In genomic region chr22:21690401-21690801, GRCh38 we compare ENCODE assay signal across 13 cellular contexts. TPM values are rescaled to one million over a fixed set of nuclear protein-coding genes. Genes with fewer than 3 reads are reported as not detected.
DNase-seq lines count a peak whose midpoint lies in the region; ATAC-seq and FAIRE-seq lines count a peak whose summit lies in the region.
"Had no signal": no experiment of that assay in that cellular context is flagged by ENCODE, and none has a peak within 500 bp of the region (broad histone marks: within the 10 kb centered on the region; RNA-seq: fewer than 3 reads in every experiment).

No MANE protein-coding gene starts in this region.

- H3K4me1 Mint-ChIP-seq in activated naive CD4-positive, alpha-beta T cell treated with anti-CD3 and anti-CD28 coated beads, Interleukin-2, amount 10 ng/mL, durations not matched to agents 7 days and 5 days, result peaks cover 13% of the 10 kb centered on the region
- H3K4me1 Mint-ChIP-seq in T-cell, result peaks cover 0 to 9% (median 8%) of the 10 kb centered on the region in 3 donors

- ATAC-seq in T-cell (replicated peaks in 1 of 4) (no peak), GM21423 (IDR thresholded peaks at IDR 0.05; ENCODE audit: unreplicated experiment) (no peak), HG02884 (IDR thresholded peaks at IDR 0.05; ENCODE audit: unreplicated experiment) (no peak)
- ATAC-seq: mucosa of descending colon had no signal

- H3K27ac ChIP-seq in substantia nigra (ENCODE audit: low read depth, low read length, poor library complexity, severe bottlenecking), result peak overlapping the region; percentile 38
- H3K27ac ChIP-seq: GM23248 had no signal

- no peak overlapping the region for H3K4me3 Mint-ChIP-seq in activated naive CD4-positive, alpha-beta T cell treated with anti-CD3 and anti-CD28 coated beads, Interleukin-2, amount 10 ng/mL, durations not matched to agents 7 days and 5 days
- no peak overlapping the region for H3K4me3 Mint-ChIP-seq in T-cell

- CTCF ChIA-PET in activated naive CD4-positive, alpha-beta T cell treated with anti-CD3 and anti-CD28 coated beads, Interleukin-2, amount 10 ng/mL, durations not matched to agents 7 days and 5 days (lab: Charles Lee), result no interaction called here
- CTCF ChIA-PET in T-cell (lab: Charles Lee), result interaction anchor here in 1 of 2 donors (0.6 kb wide), 1 partner anchor 600 kb away, joined by 3 read pairs; no protein-coding TSS in a partner anchor

- peaks cover 20% of the 10 kb centered on the region for H3K36me3 Mint-ChIP-seq in activated naive CD4-positive, alpha-beta T cell treated with anti-CD3 and anti-CD28 coated beads, Interleukin-2, amount 10 ng/mL, durations not matched to agents 7 days and 5 days
- peaks cover 17% of the 10 kb centered on the region for H3K36me3 Mint-ChIP-seq in T-cell

- H3K27ac Mint-ChIP-seq in activated naive CD4-positive, alpha-beta T cell treated with anti-CD3 and anti-CD28 coated beads, Interleukin-2, amount 10 ng/mL, durations not matched to agents 7 days and 5 days, result peak overlapping the region; percentile 6
- peak overlapping the region; percentile 29 to 74 for H3K27ac Mint-ChIP-seq in T-cell

- H3K9me3 Mint-ChIP-seq in activated naive CD4-positive, alpha-beta T cell treated with anti-CD3 and anti-CD28 coated beads, Interleukin-2, amount 10 ng/mL, durations not matched to agents 7 days and 5 days, result no peaks in the 10 kb centered on the region
- H3K9me3 Mint-ChIP-seq in T-cell, result no peaks in the 10 kb centered on the region

- no peaks in the 10 kb centered on the region for H3K27me3 Mint-ChIP-seq in activated naive CD4-positive, alpha-beta T cell treated with anti-CD3 and anti-CD28 coated beads, Interleukin-2, amount 10 ng/mL, durations not matched to agents 7 days and 5 days
- no peaks in the 10 kb centered on the region for H3K27me3 Mint-ChIP-seq in T-cell

- peak; percentile 6 for DNase-seq in activated naive CD4-positive, alpha-beta T cell treated with anti-CD3 and anti-CD28 coated beads, Interleukin-2, amount 10 ng/mL, durations not matched to agents 7 days and 5 days
- DNase-seq in activated naive CD4-positive, alpha-beta T cell treated with anti-CD3 and anti-CD28 coated beads, Interleukin-2, amount 50 U/mL, for 16 hours, result no peak
- DNase-seq in T-cell (no peak), foreskin melanocyte (peak; percentile 95), substantia nigra (lab: John Stamatoyannopoulos, UW) (no peak), urothelium cell line (ENCODE audit: low spot score) (no peak)
- DNase-seq: GDM1, GM23248, NCI-H1436 had no signal

- POLR2A ChIA-PET in T-cell (lab: Charles Lee), result no interaction called here

- no peak for FAIRE-seq in urothelium cell line (lab: Jason Lieb, UNC)

RNA-seq across cellular contexts. Expression of gene PPIL2, which starts 24.6 kb away (rescaled TPM):
- 10 to 100 TPM; 72.0 to 82.5 (median 79.4) TPM for total RNA-seq in T-cell

RNA-seq across cellular contexts. Expression of gene YPEL1, which starts 45.2 kb away (rescaled TPM):
- total RNA-seq in T-cell, result 10 to 100 TPM in 2 of 5 donors, 1 to 10 TPM in 3; 8.2 to 12.6 (median 9.9) TPM

RNA-seq across cellular contexts. Expression of gene SDF2L1, which starts 48.3 kb away (rescaled TPM):
- 10 to 100 TPM; 22.1 to 55.4 (median 50.2) TPM for total RNA-seq in T-cell

RNA-seq across cellular contexts. Expression of gene CCDC116, which starts 57.8 kb away (rescaled TPM):
- total RNA-seq in T-cell, result under 1 TPM in 4 of 5 donors, not detected in 1; 0.16 to 0.79 (median 0.66) TPM
- total RNA-seq: HT1080 had no signal

Comparison
In these comparisons a context has a peak if more than half of its experiments do, and no peak if none do; other contexts are left out.
1. DNase-seq: peak in activated naive CD4-positive, alpha-beta T cell treated with anti-CD3 and anti-CD28 coated beads, Interleukin-2, amount 10 ng/mL, durations not matched to agents 7 days and 5 days (single experiment) and foreskin melanocyte (single experiment); none in activated naive CD4-positive, alpha-beta T cell treated with anti-CD3 and anti-CD28 coated beads, Interleukin-2, amount 50 U/mL, for 16 hours (single experiment), T-cell (0 of 34), substantia nigra (0 of 49) and urothelium cell line (single experiment).